14 cellular contexts compared by ENCODE assay signal in genomic region chr3:3172627-3173026, GRCh38. TPM values are rescaled to one million over a fixed set of nuclear protein-coding genes. Genes with fewer than 3 reads are reported as not detected.
DNase-seq lines count a peak whose midpoint lies in the region; ATAC-seq and TF ChIP-seq lines count a peak whose summit lies in the region.
"Had no signal": no experiment of that assay in that cellular context is flagged by ENCODE, and none has a peak within 500 bp of the region (broad histone marks: within the 10 kb centered on the region; RNA-seq: fewer than 3 reads in every experiment).

No MANE protein-coding gene starts in this region.

- H3K9me3 Mint-ChIP-seq in MCF 10A (ENCODE audit: unreplicated experiment), result no peaks in the 10 kb centered on the region
- no peaks in the 10 kb centered on the region for H3K9me3 Mint-ChIP-seq in activated T-helper 17 cell treated with anti-CD3 and anti-CD28 coated beads, Interleukin-2, amount 50 U/mL, for 72 hours

- POLR2A ChIA-PET in MCF 10A (lab: Yijun Ruan, JAX), result interaction anchor here (0.8 kb wide), 1 partner anchor 26 kb away, joined by 4 read pairs; no protein-coding TSS in a partner anchor

- H3K9me3 ChIP-seq in breast epithelium, result no peaks in the 10 kb centered on the region
- no peaks in the 10 kb centered on the region for H3K9me3 ChIP-seq in right lobe of liver
- no peaks in the 10 kb centered on the region for H3K9me3 ChIP-seq in thyroid gland
- H3K9me3 ChIP-seq in GM23248 (ENCODE audit: low read depth), result peaks cover 3% of the 10 kb centered on the region
- H3K9me3 ChIP-seq: HAP-1, MG63 had no signal

- H3K36me3 ChIP-seq in breast epithelium, result peaks cover 9% of the 10 kb centered on the region
- peaks cover 0 to 50% (median 12%) of the 10 kb centered on the region in 4 donors for H3K36me3 ChIP-seq in right lobe of liver
- H3K36me3 ChIP-seq in thyroid gland, result peaks cover 32 to 41% of the 10 kb centered on the region in 2 donors
- peaks cover 37% of the 10 kb centered on the region for H3K36me3 ChIP-seq in GM23248 (ENCODE audit: low read depth)

- H2AFZ ChIP-seq in GM23248, result no peak overlapping the region

- H3K27me3 ChIP-seq in breast epithelium, result no peaks in the 10 kb centered on the region
- H3K27me3 ChIP-seq in right lobe of liver, result no peaks in the 10 kb centered on the region
- H3K27me3 ChIP-seq in thyroid gland, result no peaks in the 10 kb centered on the region
- H3K27me3 ChIP-seq in GM23248 (replicated peaks; ENCODE audit: insufficient read depth), result no peaks in the 10 kb centered on the region
- H3K27me3 ChIP-seq: brain microvascular endothelial cell, MG63 had no signal

- H3K4me3 Mint-ChIP-seq in MCF 10A (ENCODE audit: unreplicated experiment), result no peak overlapping the region
- peak overlapping the region; percentile 79 for H3K4me3 Mint-ChIP-seq in activated T-helper 17 cell treated with anti-CD3 and anti-CD28 coated beads, Interleukin-2, amount 50 U/mL, for 72 hours

- H3K27ac ChIP-seq in breast epithelium (peak overlapping the region; percentile 10 to 71), right lobe of liver (peak overlapping the region; percentile 46 to 80 (median 66)), thyroid gland (peak overlapping the region; percentile 20 to 67 (median 35)), GM23248 (no peak overlapping the region)
- H3K27ac ChIP-seq: brain microvascular endothelial cell had no signal

- peaks cover 74% of the 10 kb centered on the region for H3K36me3 Mint-ChIP-seq in MCF 10A (ENCODE audit: insufficient read depth, unreplicated experiment)
- H3K36me3 Mint-ChIP-seq in activated T-helper 17 cell treated with anti-CD3 and anti-CD28 coated beads, Interleukin-2, amount 50 U/mL, for 72 hours (ENCODE audit: low read depth), result peaks cover 91% of the 10 kb centered on the region

- DNase-seq in breast epithelium (ENCODE audit: low spot score in 2 of 2) (no peak), MCF 10A (ENCODE audit: unreplicated experiment) (no peak), right lobe of liver (no peak), thyroid gland (no peak), NCI-H1092 treated with DMSO at 0.1 percent for 48 hours (lab: John Stamatoyannopoulos, UW) (no peak), NCI-H2227 treated with DMSO at 0.1 percent for 48 hours (lab: John Stamatoyannopoulos, UW) (no peak), GM23248 (no peak)
- DNase-seq: activated CD4-positive, alpha-beta T cell treated with anti-CD3 and anti-CD28 coated beads, Interleukin-2, amount 50 U/mL, for 4 hours; brain microvascular endothelial cell; MG63; NCI-H510A; retina had no signal

- H3K9ac ChIP-seq in GM23248, result no peak overlapping the region

- H3K9me2 ChIP-seq in GM23248 (ENCODE audit: insufficient read depth), result no peaks in the 10 kb centered on the region

- ATAC-seq in activated T-helper 17 cell treated with anti-CD3 and anti-CD28 coated beads, Interleukin-2, amount 50 U/mL, for 72 hours (replicated peaks), result no peak
- ATAC-seq in right lobe of liver, result peak; percentile 83 to 90 (median 88)

- no peak overlapping the region for H3K27ac Mint-ChIP-seq in MCF 10A (ENCODE audit: low read depth, unreplicated experiment)
- peak overlapping the region; percentile 88 for H3K27ac Mint-ChIP-seq in activated T-helper 17 cell treated with anti-CD3 and anti-CD28 coated beads, Interleukin-2, amount 50 U/mL, for 72 hours

- peaks cover 1% of the 10 kb centered on the region for H3K4me1 Mint-ChIP-seq in MCF 10A (ENCODE audit: insufficient read depth, unreplicated experiment)
- peaks cover 34% of the 10 kb centered on the region for H3K4me1 Mint-ChIP-seq in activated T-helper 17 cell treated with anti-CD3 and anti-CD28 coated beads, Interleukin-2, amount 50 U/mL, for 72 hours

- no peaks in the 10 kb centered on the region for H3K27me3 Mint-ChIP-seq in MCF 10A (ENCODE audit: insufficient read depth, unreplicated experiment)
- no peaks in the 10 kb centered on the region for H3K27me3 Mint-ChIP-seq in activated T-helper 17 cell treated with anti-CD3 and anti-CD28 coated beads, Interleukin-2, amount 50 U/mL, for 72 hours

- peaks cover 0 to 9% of the 10 kb centered on the region in 2 donors for H3K4me1 ChIP-seq in breast epithelium
- peaks cover 0 to 26% (median 6%) of the 10 kb centered on the region in 4 donors for H3K4me1 ChIP-seq in right lobe of liver
- H3K4me1 ChIP-seq in thyroid gland, result peaks cover 6% of the 10 kb centered on the region in 2 donors
- peaks cover 5% of the 10 kb centered on the region; the same call in 1 of the 2 replicates for H3K4me1 ChIP-seq in GM23248 (ENCODE audit: insufficient read depth)

- 0% methylated on average over 1 of the region's 1 CpG for WGBS in right lobe of liver (ENCODE audit: insufficient coverage, low coverage, low lambda C conversion rate, missing lambda C conversion rate)
- WGBS in thyroid gland, 2 donors, result 63 to 64% methylated on average over 1 of the region's 1 CpG
- 91 to 97% methylated on average over 1 of the region's 1 CpG for WGBS in GM23248 (ENCODE audit: low coverage in 1 of 2, low lambda C conversion rate in 2 of 2, missing lambda C conversion rate in 2 of 2), 2 experiments

- peaks cover 3% of the 10 kb centered on the region; the same call in 1 of the 2 replicates for H3F3A ChIP-seq in GM23248 (ENCODE audit: insufficient read depth)

- TF ChIP-seq CTCF in breast epithelium (IDR thresholded peaks at IDR 0.05) (no peak), MCF 10A (IDR thresholded peaks at IDR 0.05; ENCODE audit: unreplicated experiment) (no peak), right lobe of liver (IDR thresholded peaks at IDR 0.05) (no peak), thyroid gland (IDR thresholded peaks at IDR 0.05) (no peak)

- H3K4me3 ChIP-seq in breast epithelium, result peak overlapping the region in 1 of 3 donors; percentile 4
- H3K4me3 ChIP-seq in right lobe of liver, result peak overlapping the region in 2 of 3 donors; percentile 6 to 10
- H3K4me3 ChIP-seq in thyroid gland (replicated peaks in 1 of 3), result no peak overlapping the region
- H3K4me3 ChIP-seq in GM23248, result no peak overlapping the region
- H3K4me3 ChIP-seq: HAP-1, MG63 had no signal

- in situ Hi-C loops in GM23248 (cut with MboI), result no loop called here

- BruUV-seq in MCF 10A (replicated peaks; lab: Mats Ljungman, UMichigan), result no TSS peak

- H4K20me1 ChIP-seq in GM23248 (ENCODE audit: insufficient read depth), result no peaks in the 10 kb centered on the region

- H3K4me2 ChIP-seq in GM23248 (ENCODE audit: unreplicated experiment), result no peak overlapping the region

- CTCF ChIA-PET in MCF 10A (lab: Yijun Ruan, JAX), result interaction anchor here (0.6 to 2.8 kb wide), 5 partner anchors 10 to 1099 kb away, joined by 3 to 9 read pairs (median 6); no protein-coding TSS in a partner anchor

- peaks cover 28% of the 10 kb centered on the region for H3K79me2 ChIP-seq in GM23248 (ENCODE audit: insufficient read depth)

- intact Hi-C loops in breast epithelium (cut with DNase I; ENCODE audit: low total_unique reads), result no loop called here
- intact Hi-C loops in MCF 10A (cut with micrococcal nuclease), result loop anchor here (10.0 kb wide), 1 partner anchor 408 kb away; no protein-coding TSS in a partner anchor
- intact Hi-C loops in right lobe of liver (cut with DNase I), result no loop called here
- intact Hi-C loops in thyroid gland (cut with DNase I), result no loop called here

- TF ChIP-seq POLR2A in breast epithelium (IDR thresholded peaks at IDR 0.05) (no peak), right lobe of liver (IDR thresholded peaks at IDR 0.05) (no peak), thyroid gland (IDR thresholded peaks at IDR 0.05) (no peak)

RNA-seq across cellular contexts. Expression of gene CRBN, which starts 6.9 kb away (rescaled TPM):
- total RNA-seq in breast epithelium (100 to 1,000 TPM; 111 to 197 (median 143) TPM), MCF 10A (2022) (23.0 and 25.4 TPM in 2 replicates), right lobe of liver (10 to 100 TPM; 21.7 to 32.3 (median 24.1) TPM), thyroid gland (100 to 1,000 TPM in 2 of 4 donors, 10 to 100 TPM in 2; 74.3 to 138 (median 91.4) TPM)
- 10 to 100 TPM; 43.9 to 50.4 TPM for total RNA-seq in activated T-helper 17 cell treated with anti-CD3 and anti-CD28 coated beads, Interleukin-2, amount 50 U/mL, for 72 hours
- total RNA-seq in GM23248 (2014; rRNA removed; shearing (Covaris generic)), result 48.8 and 69.6 TPM in 2 replicates
- 41.1 and 45.7 TPM in 2 replicates for polyA plus RNA-seq in GM23248 (2016; fragmentation: Nextera tagmentation; extraction: Ambion mirVana)

RNA-seq across cellular contexts. Expression of gene TRNT1, which starts 45.9 kb away (rescaled TPM):
- 10 to 100 TPM; 16.0 to 24.0 (median 19.0) TPM for total RNA-seq in breast epithelium
- total RNA-seq in MCF 10A (2022), result 27.6 and 39.7 TPM in 2 replicates
- 10 to 100 TPM; 31.2 to 52.7 TPM for total RNA-seq in activated T-helper 17 cell treated with anti-CD3 and anti-CD28 coated beads, Interleukin-2, amount 50 U/mL, for 72 hours
- 10 to 100 TPM in 1 of 6 experiments, 1 to 10 TPM in 5; 7.4 to 11.8 (median 9.1) TPM for total RNA-seq in right lobe of liver
- 10 to 100 TPM; 19.2 to 41.5 (median 28.2) TPM for total RNA-seq in thyroid gland
- total RNA-seq in GM23248 (2014; rRNA removed; shearing (Covaris generic)), result 14.2 and 16.6 TPM in 2 replicates
- polyA plus RNA-seq in GM23248 (2016; fragmentation: Nextera tagmentation; extraction: Ambion mirVana), result 31.1 and 31.4 TPM in 2 replicates

Comparison
In these comparisons a context has a peak if more than half of its experiments do, and no peak if none do; other contexts are left out.
1. H3K4me3 ChIP-seq: peak in right lobe of liver (2 of 3); none in thyroid gland (0 of 3) and GM23248 (single experiment).